In the genomic region with DNA sequence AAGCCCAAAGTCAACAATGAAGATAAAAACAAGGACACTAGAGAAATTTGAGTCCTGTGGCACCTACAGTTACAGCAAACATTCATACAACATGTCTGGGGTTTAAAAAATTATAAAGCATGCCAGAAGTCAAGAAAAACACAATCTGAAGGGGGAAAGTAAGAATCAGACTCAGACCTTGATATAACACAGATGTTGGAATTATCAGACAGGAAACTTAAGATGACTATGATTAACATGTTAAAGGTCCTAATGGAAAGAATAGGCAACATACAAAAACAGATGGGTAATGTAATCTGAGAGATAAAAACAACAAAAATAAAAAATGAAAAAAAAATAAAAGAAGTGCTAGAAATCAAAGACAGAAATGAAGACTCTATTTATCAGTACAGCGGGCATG, we compare ENCODE assay signal across 21 cellular contexts.
"Had no signal": no experiment of that assay in that cellular context is flagged by ENCODE, and none has a peak within 500 bp of the region (broad histone marks: within the 10 kb centered on the region; RNA-seq: fewer than 3 reads in every experiment).

No MANE protein-coding gene starts in this region.

- H3K27me3 Mint-ChIP-seq: activated naive CD4-positive, alpha-beta T cell treated with anti-CD3 and anti-CD28 coated beads, Interleukin-2, amount 50 U/mL, for 24 hours; memory B cell had no signal

- H3K27ac Mint-ChIP-seq: activated naive CD4-positive, alpha-beta T cell treated with anti-CD3 and anti-CD28 coated beads, Interleukin-2, amount 50 U/mL, for 24 hours; memory B cell; T-helper 1 cell treated with Interleukin-12 subunit alpha and Interleukin-12 subunit beta and Interleukin-4 antibody, amounts not matched to agents 30 μg/mL and 1 μg/mL, for 36 hours had no signal

- H3K36me3 Mint-ChIP-seq: activated naive CD4-positive, alpha-beta T cell treated with anti-CD3 and anti-CD28 coated beads, Interleukin-2, amount 50 U/mL, for 24 hours; memory B cell had no signal

- DNase-seq: activated CD4-positive, alpha-beta T cell treated with anti-CD3 and anti-CD28 coated beads, Interleukin-2, amount 50 U/mL, for 1 hour; activated CD4-positive, CD25-positive, alpha-beta regulatory T cell treated with anti-CD3 and anti-CD28 coated beads, Interleukin-2, amount 50 U/mL, for 72 hours; activated CD8-positive, alpha-beta memory T cell treated with anti-CD3 and anti-CD28 coated beads, Interleukin-2, amount 50 U/mL, for 4 hours; activated effector memory CD4-positive, alpha-beta T cell treated with anti-CD3 and anti-CD28 coated beads, Interleukin-2, amount 50 U/mL, for 16 hours; activated T-cell treated with anti-CD3 and anti-CD28 coated beads, Interleukin-2, amount 50 U/mL, for 48 hours; adrenal gland; cerebellar nuclear complex; cortex of kidney; effector CD4-positive, alpha-beta T cell; esophagus squamous epithelium; heart left ventricle; left ventricle myocardium superior; pancreas; right lobe of liver; small intestine; stimulated activated CD4-positive, alpha-beta T cell treated with anti-CD3 and anti-CD28 coated beads, Interleukin-4, amount 100 ng/mL, for 1 hour; stomach; thyroid gland had no signal

- H3K9me3 ChIP-seq: adrenal gland, esophagus squamous epithelium, pancreas, right lobe of liver, thyroid gland had no signal

- ATAC-seq: left ventricle myocardium superior, pancreas, right lobe of liver had no signal

- H3K4me1 Mint-ChIP-seq: activated naive CD4-positive, alpha-beta T cell treated with anti-CD3 and anti-CD28 coated beads, Interleukin-2, amount 50 U/mL, for 24 hours; memory B cell had no signal

- H3K27ac ChIP-seq: pancreas, right lobe of liver, stomach, thyroid gland had no signal

- H3K9me3 Mint-ChIP-seq: memory B cell; T-helper 1 cell treated with Interleukin-12 subunit alpha and Interleukin-12 subunit beta and Interleukin-4 antibody, amounts not matched to agents 30 μg/mL and 1 μg/mL, for 36 hours had no signal

- H3K36me3 ChIP-seq: adrenal gland, esophagus squamous epithelium, heart left ventricle, pancreas, right lobe of liver, stomach, thyroid gland had no signal

- H3K4me3 ChIP-seq: adrenal gland, esophagus squamous epithelium, heart left ventricle, pancreas, right lobe of liver, stomach, thyroid gland had no signal

- H3K27me3 ChIP-seq: adrenal gland, esophagus squamous epithelium, heart left ventricle, pancreas, right lobe of liver, stomach, thyroid gland had no signal

- H3K4me3 Mint-ChIP-seq: activated naive CD4-positive, alpha-beta T cell treated with anti-CD3 and anti-CD28 coated beads, Interleukin-2, amount 50 U/mL, for 24 hours; memory B cell; T-helper 1 cell treated with Interleukin-12 subunit alpha and Interleukin-12 subunit beta and Interleukin-4 antibody, amounts not matched to agents 30 μg/mL and 1 μg/mL, for 36 hours had no signal

- H3K4me1 ChIP-seq: pancreas, right lobe of liver, thyroid gland had no signal
